Comparison of ENCODE assay signal across 16 cellular contexts in the genomic region with DNA sequence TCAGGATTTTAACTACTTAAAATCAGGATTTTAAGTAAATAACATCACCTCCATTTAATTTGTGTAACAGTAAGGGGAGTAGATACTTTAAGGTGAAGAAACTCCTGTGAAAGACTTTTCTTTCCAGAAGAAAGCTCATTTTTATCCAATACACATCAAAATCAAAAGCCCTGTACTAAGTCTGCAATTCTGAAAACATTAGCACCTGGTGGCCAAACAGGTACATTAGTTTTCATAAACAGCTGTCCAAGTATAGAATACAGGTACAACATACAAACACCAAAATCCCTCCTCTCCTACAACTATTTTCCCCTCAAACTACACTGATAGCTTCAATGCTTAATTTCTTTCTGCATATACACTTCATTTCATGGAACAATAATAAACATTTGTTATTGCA. TPM values are rescaled to one million over a fixed set of nuclear protein-coding genes. Genes with fewer than 3 reads are reported as not detected.
A peak's percentile ranks its signal among the peaks of the same experiment; 100 is the strongest.
DNase-seq lines count a peak whose midpoint lies in the region; ATAC-seq and TF ChIP-seq lines count a peak whose summit lies in the region.
"Had no signal": no experiment of that assay in that cellular context is flagged by ENCODE, and none has a peak within 500 bp of the region (broad histone marks: within the 10 kb centered on the region; RNA-seq: fewer than 3 reads in every experiment).

No MANE protein-coding gene starts in this region.

- peak overlapping the region in 10 of 11 experiments; percentile 44 to 74 (median 64); a peak in 16 of 22 replicates for H3K27ac ChIP-seq in BLaER1 treated with 17β-estradiol and CSF1 and Interleukin-3, amounts not matched to agents 10 nM and 100 nM
- H3K27ac ChIP-seq: GM23248 had no signal

- H3K4me3 ChIP-seq in BLaER1 treated with 17β-estradiol and CSF1 and Interleukin-3, amounts not matched to agents 10 nM and 100 nM = no peak overlapping the region; a peak in 1 of 20 replicates
- no peak overlapping the region for H3K4me3 ChIP-seq in kidney epithelial cell (ENCODE audit: low read depth, low read length)
- H3K4me3 ChIP-seq: esophagus squamous epithelium, GM23248, mucosa of descending colon had no signal

- peak; percentile 24; the same call in 1 of the 3 replicates for ATAC-seq in SK-N-SH treated with all-trans-retinoic acid at 6 μM for 48 hours
- ATAC-seq in activated CD4-positive, CD25-positive, alpha-beta regulatory T cell treated with anti-CD3 and anti-CD28 coated beads, Interleukin-2, amount 50 U/mL, for 24 hours = no peak
- no peak for ATAC-seq in GM18858 (IDR thresholded peaks at IDR 0.05; ENCODE audit: unreplicated experiment)

- H3K9ac ChIP-seq in BLaER1 treated with 17β-estradiol and CSF1 and Interleukin-3, amounts not matched to agents 10 nM and 100 nM = peak overlapping the region in 2 of 11 experiments; percentile 9 to 63; a peak in 1 of 22 replicates
- H3K9ac ChIP-seq: GM23248 had no signal

- H3K9me3 ChIP-seq in BLaER1 treated with 17β-estradiol and CSF1 and Interleukin-3, amounts not matched to agents 10 nM and 100 nM (replicated peaks in 1 of 11) = peaks cover 0 to 14% (median 0%) of the 10 kb centered on the region in 11 experiments; a peak in 3 of 22 replicates
- H3K9me3 ChIP-seq: esophagus squamous epithelium, mucosa of descending colon had no signal

- DNase-seq in kidney epithelial cell (ENCODE audit: low read depth) (no peak), NCI-H1092 (lab: John Stamatoyannopoulos, UW) (no peak)
- no peak for DNase-seq in NK-92 treated with Interleukin-12 subunit alpha and Interleukin-12 subunit beta, amount 100 ng/mL, for 24 hours (lab: John Stamatoyannopoulos, UW)
- DNase-seq: activated CD4-positive, CD25-positive, alpha-beta regulatory T cell treated with anti-CD3 and anti-CD28 coated beads, Interleukin-2, amount 50 U/mL, for 72 hours; activated gamma-delta T cell; esophagus squamous epithelium; mucosa of descending colon; NCI-H1105; NCI-H524 treated with DMSO at 0.1 percent for 48 hours; retina had no signal

- TF ChIP-seq CTCF in GM12874 (IDR thresholded peaks at IDR 0.05; ENCODE audit: insufficient read depth, low read depth, low read length) (peak; percentile 2; the same call in 1 of the 2 replicates), kidney epithelial cell (IDR thresholded peaks at IDR 0.05; ENCODE audit: insufficient read depth, low read length, poor library complexity, severe bottlenecking) (peak; percentile 1)

- no peaks in the 10 kb centered on the region for H3K27me3 ChIP-seq in BLaER1 treated with 17β-estradiol and CSF1 and Interleukin-3, amounts not matched to agents 10 nM and 100 nM
- no peaks in the 10 kb centered on the region for H3K27me3 ChIP-seq in kidney epithelial cell (ENCODE audit: control insufficient read depth, insufficient read depth, low read length)
- H3K27me3 ChIP-seq: esophagus squamous epithelium had no signal

- peaks cover 26 to 41% (median 34%) of the 10 kb centered on the region in 11 experiments for H3K36me3 ChIP-seq in BLaER1 treated with 17β-estradiol and CSF1 and Interleukin-3, amounts not matched to agents 10 nM and 100 nM
- no peaks in the 10 kb centered on the region for H3K36me3 ChIP-seq in kidney epithelial cell (ENCODE audit: control insufficient read depth, insufficient read depth, low read length)

- peaks cover 56 to 86% (median 75%) of the 10 kb centered on the region in 10 experiments for H3K4me1 ChIP-seq in BLaER1 treated with 17β-estradiol and CSF1 and Interleukin-3, amounts not matched to agents 10 nM and 100 nM

- H4K20me1 ChIP-seq in BLaER1 treated with 17β-estradiol and CSF1 and Interleukin-3, amounts not matched to agents 10 nM and 100 nM = 0 out of 22 replicates have a peak, but pooled peaks cover 0 to 4% (median 0%) of the 10 kb centered on the region in 11 experiments

- H3K4me2 ChIP-seq in BLaER1 treated with 17β-estradiol and CSF1 and Interleukin-3, amounts not matched to agents 10 nM and 100 nM = peak overlapping the region; percentile 42 to 95 (median 73); a peak in 19 of 22 replicates

TF ChIP-seq in SK-N-SH treated with all-trans-retinoic acid at 6 μM for 48 hours, 23 proteins besides CTCF, POLR2A, EP300 and RAD21:
- TF ChIP-seq TOX (CRISPR knock-in tag; IDR thresholded peaks at IDR 0.05; ENCODE audit: borderline replicate concordance) (no peak), BACH2 (CRISPR knock-in tag; IDR thresholded peaks at IDR 0.05; ENCODE audit: borderline replicate concordance) (no peak), ESRRG (CRISPR knock-in tag; IDR thresholded peaks at IDR 0.05) (no peak), TCF4 (CRISPR knock-in tag; IDR thresholded peaks at IDR 0.05; ENCODE audit: borderline replicate concordance) (no peak), ZNF8 (CRISPR knock-in tag; IDR thresholded peaks at IDR 0.05) (no peak), GLIS3 (CRISPR knock-in tag; IDR thresholded peaks at IDR 0.05) (no peak), RARB (CRISPR knock-in tag; IDR thresholded peaks at IDR 0.05) (no peak), ZNF565 (CRISPR knock-in tag; conservative IDR thresholded peaks at IDR 0.05; ENCODE audit: low read depth) (no peak), ISL1 (CRISPR knock-in tag; IDR thresholded peaks at IDR 0.05) (no peak), ZC3H10 (CRISPR knock-in tag; IDR thresholded peaks at IDR 0.05) (no peak), SNAI2 (CRISPR knock-in tag; IDR thresholded peaks at IDR 0.05) (no peak), OSR1 (CRISPR knock-in tag; IDR thresholded peaks at IDR 0.05) (no peak), ZFP3 (CRISPR knock-in tag; IDR thresholded peaks at IDR 0.05) (no peak)
- TF ChIP-seq, protein P1, sequence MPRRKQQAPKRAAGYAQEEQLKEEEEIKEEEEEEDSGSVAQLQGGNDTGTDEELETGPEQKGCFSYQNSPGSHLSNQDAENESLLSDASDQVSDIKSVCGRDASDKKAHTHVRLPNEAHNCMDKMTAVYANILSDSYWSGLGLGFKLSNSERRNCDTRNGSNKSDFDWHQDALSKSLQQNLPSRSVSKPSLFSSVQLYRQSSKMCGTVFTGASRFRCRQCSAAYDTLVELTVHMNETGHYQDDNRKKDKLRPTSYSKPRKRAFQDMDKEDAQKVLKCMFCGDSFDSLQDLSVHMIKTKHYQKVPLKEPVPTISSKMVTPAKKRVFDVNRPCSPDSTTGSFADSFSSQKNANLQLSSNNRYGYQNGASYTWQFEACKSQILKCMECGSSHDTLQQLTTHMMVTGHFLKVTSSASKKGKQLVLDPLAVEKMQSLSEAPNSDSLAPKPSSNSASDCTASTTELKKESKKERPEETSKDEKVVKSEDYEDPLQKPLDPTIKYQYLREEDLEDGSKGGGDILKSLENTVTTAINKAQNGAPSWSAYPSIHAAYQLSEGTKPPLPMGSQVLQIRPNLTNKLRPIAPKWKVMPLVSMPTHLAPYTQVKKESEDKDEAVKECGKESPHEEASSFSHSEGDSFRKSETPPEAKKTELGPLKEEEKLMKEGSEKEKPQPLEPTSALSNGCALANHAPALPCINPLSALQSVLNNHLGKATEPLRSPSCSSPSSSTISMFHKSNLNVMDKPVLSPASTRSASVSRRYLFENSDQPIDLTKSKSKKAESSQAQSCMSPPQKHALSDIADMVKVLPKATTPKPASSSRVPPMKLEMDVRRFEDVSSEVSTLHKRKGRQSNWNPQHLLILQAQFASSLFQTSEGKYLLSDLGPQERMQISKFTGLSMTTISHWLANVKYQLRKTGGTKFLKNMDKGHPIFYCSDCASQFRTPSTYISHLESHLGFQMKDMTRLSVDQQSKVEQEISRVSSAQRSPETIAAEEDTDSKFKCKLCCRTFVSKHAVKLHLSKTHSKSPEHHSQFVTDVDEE (CRISPR knock-in tag; IDR thresholded peaks at IDR 0.05) = no peak
- TF ChIP-seq, protein P2, sequence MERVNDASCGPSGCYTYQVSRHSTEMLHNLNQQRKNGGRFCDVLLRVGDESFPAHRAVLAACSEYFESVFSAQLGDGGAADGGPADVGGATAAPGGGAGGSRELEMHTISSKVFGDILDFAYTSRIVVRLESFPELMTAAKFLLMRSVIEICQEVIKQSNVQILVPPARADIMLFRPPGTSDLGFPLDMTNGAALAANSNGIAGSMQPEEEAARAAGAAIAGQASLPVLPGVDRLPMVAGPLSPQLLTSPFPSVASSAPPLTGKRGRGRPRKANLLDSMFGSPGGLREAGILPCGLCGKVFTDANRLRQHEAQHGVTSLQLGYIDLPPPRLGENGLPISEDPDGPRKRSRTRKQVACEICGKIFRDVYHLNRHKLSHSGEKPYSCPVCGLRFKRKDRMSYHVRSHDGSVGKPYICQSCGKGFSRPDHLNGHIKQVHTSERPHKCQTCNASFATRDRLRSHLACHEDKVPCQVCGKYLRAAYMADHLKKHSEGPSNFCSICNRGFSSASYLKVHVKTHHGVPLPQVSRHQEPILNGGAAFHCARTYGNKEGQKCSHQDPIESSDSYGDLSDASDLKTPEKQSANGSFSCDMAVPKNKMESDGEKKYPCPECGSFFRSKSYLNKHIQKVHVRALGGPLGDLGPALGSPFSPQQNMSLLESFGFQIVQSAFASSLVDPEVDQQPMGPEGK (CRISPR knock-in tag; IDR thresholded peaks at IDR 0.05; ENCODE audit: borderline replicate concordance) = no peak
- TF ChIP-seq, protein P3, sequence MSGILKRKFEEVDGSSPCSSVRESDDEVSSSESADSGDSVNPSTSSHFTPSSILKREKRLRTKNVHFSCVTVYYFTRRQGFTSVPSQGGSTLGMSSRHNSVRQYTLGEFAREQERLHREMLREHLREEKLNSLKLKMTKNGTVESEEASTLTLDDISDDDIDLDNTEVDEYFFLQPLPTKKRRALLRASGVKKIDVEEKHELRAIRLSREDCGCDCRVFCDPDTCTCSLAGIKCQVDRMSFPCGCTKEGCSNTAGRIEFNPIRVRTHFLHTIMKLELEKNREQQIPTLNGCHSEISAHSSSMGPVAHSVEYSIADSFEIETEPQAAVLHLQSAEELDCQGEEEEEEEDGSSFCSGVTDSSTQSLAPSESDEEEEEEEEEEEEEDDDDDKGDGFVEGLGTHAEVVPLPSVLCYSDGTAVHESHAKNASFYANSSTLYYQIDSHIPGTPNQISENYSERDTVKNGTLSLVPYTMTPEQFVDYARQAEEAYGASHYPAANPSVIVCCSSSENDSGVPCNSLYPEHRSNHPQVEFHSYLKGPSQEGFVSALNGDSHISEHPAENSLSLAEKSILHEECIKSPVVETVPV (CRISPR knock-in tag; IDR thresholded peaks at IDR 0.05) = no peak

RNA-seq across cellular contexts. Expression of a gene that starts 22.9 kb away (rescaled TPM):
- 73.1 and 89.7 TPM in 2 replicates for total RNA-seq in kidney epithelial cell

RNA-seq across cellular contexts. Expression of a gene that starts 44.4 kb away (rescaled TPM):
- not detected in 2 replicates for total RNA-seq in kidney epithelial cell
